ENCODE assay signal across 28 cellular contexts in genomic region chr5:3535414-3536211, GRCh38.
"Had no signal": no experiment of that assay in that cellular context is flagged by ENCODE, and none has a peak within 500 bp of the region (broad histone marks: within the 10 kb centered on the region; RNA-seq: fewer than 3 reads in every experiment).

No MANE protein-coding gene starts in this region.

- H3K27ac Mint-ChIP-seq: dendritic cell treated with granulocyte-macrophage colony-stimulating factor and Interleukin-4, amounts not matched to agents 40 ng/mL and 50 ng/mL, for 4 days; natural killer cell had no signal

- H3K4me3 ChIP-seq: colonic mucosa, esophagus squamous epithelium, heart right ventricle, left lung, pancreas, right lobe of liver, thoracic aorta, tibial nerve, upper lobe of left lung had no signal

- FAIRE-seq: endothelial cell of umbilical vein, islet of Langerhans, pancreas, small intestine, urothelium cell line had no signal

- H3K9me3 ChIP-seq: colonic mucosa, esophagus squamous epithelium, neutrophil, pancreas, right lobe of liver, thoracic aorta had no signal

- H3K27me3 ChIP-seq: colonic mucosa, esophagus squamous epithelium, left lung, neutrophil, pancreas, right lobe of liver, tibial nerve, upper lobe of left lung had no signal

- H3K4me3 Mint-ChIP-seq: dendritic cell treated with granulocyte-macrophage colony-stimulating factor and Interleukin-4, amounts not matched to agents 40 ng/mL and 50 ng/mL, for 4 days; natural killer cell had no signal

- H3K36me3 Mint-ChIP-seq: natural killer cell had no signal

- H3K4me1 ChIP-seq: colonic mucosa, esophagus squamous epithelium, heart right ventricle, left lung, pancreas, right lobe of liver, tibial nerve, upper lobe of left lung had no signal

- H3K9me3 Mint-ChIP-seq: natural killer cell had no signal

- ATAC-seq: left cardiac atrium, left lung, natural killer cell, pancreas, right lobe of liver had no signal

- DNase-seq: colonic mucosa; effector memory CD4-positive, alpha-beta T cell; esophagus squamous epithelium; foreskin melanocyte; glutamatergic neuron; heart right ventricle; hippocampal formation; left cardiac atrium; left lung; mesenchymal stem cell; midbrain; natural killer cell; pancreas; retina; right lobe of liver; small intestine; stimulated activated CD4-positive, alpha-beta T cell treated with anti-CD3 and anti-CD28 coated beads, Interleukin-15, amount 100 ng/mL, for 24 hours; stimulated activated CD4-positive, alpha-beta T cell treated with anti-CD3 and anti-CD28 coated beads, Interleukin-2, amount 100 ng/mL, for 48 hours; stimulated activated naive CD4-positive, alpha-beta T cell; substantia nigra had no signal

- H3K36me3 ChIP-seq: colonic mucosa, esophagus squamous epithelium, heart right ventricle, left lung, neutrophil, pancreas, right lobe of liver, thoracic aorta, tibial nerve, upper lobe of left lung had no signal

- H3K27me3 Mint-ChIP-seq: dendritic cell treated with granulocyte-macrophage colony-stimulating factor and Interleukin-4, amounts not matched to agents 40 ng/mL and 50 ng/mL, for 4 days had no signal

- H3K4me1 Mint-ChIP-seq: natural killer cell had no signal

- H3K27ac ChIP-seq: colonic mucosa, esophagus squamous epithelium, heart right ventricle, left lung, neutrophil, pancreas, right lobe of liver, thoracic aorta, tibial nerve, upper lobe of left lung had no signal
